In genomic region chr1:89369331-89369730, GRCh38 we compare ENCODE assay signal across 9 cellular contexts. TPM values are rescaled to one million over a fixed set of nuclear protein-coding genes. Genes with fewer than 3 reads are reported as not detected.
"Had no signal": no experiment of that assay in that cellular context is flagged by ENCODE, and none has a peak within 500 bp of the region (broad histone marks: within the 10 kb centered on the region; RNA-seq: fewer than 3 reads in every experiment).

No MANE protein-coding gene starts in this region.

- H3K27ac Mint-ChIP-seq: GM23338, HFFc6 had no signal

- H3K9me3 ChIP-seq: HAP-1 had no signal

- H3K9ac ChIP-seq: GM23248 had no signal

- H3K36me3 ChIP-seq: HAP-1 had no signal

- H3K4me1 ChIP-seq: HAP-1 had no signal

- H3K9me3 Mint-ChIP-seq: GM23338, HFFc6 had no signal

- FAIRE-seq: H54 had no signal

- H3K27ac ChIP-seq: GM23248 had no signal

- H3K4me3 Mint-ChIP-seq: GM23338, HFFc6 had no signal

- DNase-seq: GM23248, GOT3, H7, HCEC 1CT, HFFc6 had no signal

- H2AFZ ChIP-seq: GM23248, GM23338 had no signal

- H3K4me3 ChIP-seq: GM23248, GM23338, HAP-1 had no signal

- H3K4me2 ChIP-seq: GM23338 had no signal

- ATAC-seq: GM23338, HCT116 had no signal

RNA-seq across cellular contexts. Expression of gene GBP6, which starts 5.5 kb away (rescaled TPM):
- total RNA-seq: GM23248, GM23338, H7, HFFc6 had no signal
- polyA plus RNA-seq: GM23248, GM23338 had no signal
